32 cellular contexts compared by ENCODE assay signal in genomic region chr6:168828035-168828434, GRCh38.
"Had no signal": no experiment of that assay in that cellular context is flagged by ENCODE, and none has a peak within 500 bp of the region (broad histone marks: within the 10 kb centered on the region; RNA-seq: fewer than 3 reads in every experiment).

No MANE protein-coding gene starts in this region.

- H3K36me3 Mint-ChIP-seq: activated naive CD4-positive, alpha-beta T cell treated with anti-CD3 and anti-CD28 coated beads, Interleukin-2, amount 10 ng/mL, durations not matched to agents 7 days and 5 days; activated naive CD4-positive, alpha-beta T cell treated with anti-CD3 and anti-CD28 coated beads, Interleukin-2, amount 50 U/mL, for 72 hours; activated naive CD8-positive, alpha-beta T cell treated with anti-CD3 and anti-CD28 coated beads, Interleukin-2, amount 10 ng/mL, durations not matched to agents 7 days and 5 days; brain had no signal

- H3K36me3 ChIP-seq: ascending aorta, breast epithelium, cardiac muscle cell had no signal

- H3K4me1 Mint-ChIP-seq: activated CD4-positive, alpha-beta memory T cell treated with anti-CD3 and anti-CD28 coated beads, Interleukin-2, amount 10 ng/mL, durations not matched to agents 7 days and 5 days; activated CD4-positive, alpha-beta T cell treated with anti-CD3 and anti-CD28 coated beads, Interleukin-2, amount 10 ng/mL, durations not matched to agents 7 days and 5 days; activated naive CD4-positive, alpha-beta T cell treated with anti-CD3 and anti-CD28 coated beads, Interleukin-2, amount 10 ng/mL, durations not matched to agents 7 days and 5 days; activated naive CD8-positive, alpha-beta T cell treated with anti-CD3 and anti-CD28 coated beads, Interleukin-2, amount 10 ng/mL, durations not matched to agents 7 days and 5 days; T-helper 17 cell had no signal

- H3K27me3 Mint-ChIP-seq: activated CD4-positive, alpha-beta memory T cell treated with anti-CD3 and anti-CD28 coated beads, Interleukin-2, amount 10 ng/mL, durations not matched to agents 7 days and 5 days; activated CD4-positive, alpha-beta T cell treated with anti-CD3 and anti-CD28 coated beads, Interleukin-2, amount 10 ng/mL, durations not matched to agents 7 days and 5 days; activated naive CD4-positive, alpha-beta T cell treated with anti-CD3 and anti-CD28 coated beads, Interleukin-2, amount 10 ng/mL, durations not matched to agents 7 days and 5 days; activated T-cell treated with anti-CD3 and anti-CD28 coated beads, Interleukin-2, amount 50 U/mL, for 24 hours; dendritic cell treated with granulocyte-macrophage colony-stimulating factor and Interleukin-4, amounts not matched to agents 40 ng/mL and 50 ng/mL, for 4 days had no signal

- H3K27ac Mint-ChIP-seq: activated CD4-positive, alpha-beta memory T cell treated with anti-CD3 and anti-CD28 coated beads, Interleukin-2, amount 10 ng/mL, durations not matched to agents 7 days and 5 days; activated CD4-positive, alpha-beta T cell treated with anti-CD3 and anti-CD28 coated beads, Interleukin-2, amount 10 ng/mL, durations not matched to agents 7 days and 5 days; activated naive CD4-positive, alpha-beta T cell treated with anti-CD3 and anti-CD28 coated beads, Interleukin-2, amount 10 ng/mL, durations not matched to agents 7 days and 5 days; activated naive CD4-positive, alpha-beta T cell treated with anti-CD3 and anti-CD28 coated beads, Interleukin-2, amount 50 U/mL, for 72 hours; activated naive CD8-positive, alpha-beta T cell treated with anti-CD3 and anti-CD28 coated beads, Interleukin-2, amount 10 ng/mL, durations not matched to agents 7 days and 5 days; activated T-cell treated with anti-CD3 and anti-CD28 coated beads, Interleukin-2, amount 50 U/mL, for 24 hours; activated T-cell treated with anti-CD3 and anti-CD28 coated beads, Interleukin-2, amount 50 U/mL, for 72 hours; dendritic cell treated with granulocyte-macrophage colony-stimulating factor and Interleukin-4, amounts not matched to agents 40 ng/mL and 50 ng/mL, for 4 days; endodermal cell; T-helper 17 cell; T-helper 2 cell treated with Interferon-gamma antibody and Interleukin-4, amounts not matched to agents 5 μg/mL and 100 μg/mL, for 36 hours had no signal

- ATAC-seq: activated naive CD4-positive, alpha-beta T cell treated with anti-CD3 and anti-CD28 coated beads, Interleukin-2, amount 50 U/mL, for 72 hours; activated T-cell treated with anti-CD3 and anti-CD28 coated beads, Interleukin-2, amount 50 U/mL, for 72 hours; esophagus mucosa; T-helper 17 cell had no signal

- H3K27ac ChIP-seq: ascending aorta, breast epithelium, cardiac muscle cell, coronary artery, dorsolateral prefrontal cortex had no signal

- H3K9me3 Mint-ChIP-seq: activated CD4-positive, alpha-beta memory T cell treated with anti-CD3 and anti-CD28 coated beads, Interleukin-2, amount 10 ng/mL, durations not matched to agents 7 days and 5 days; activated CD4-positive, alpha-beta T cell treated with anti-CD3 and anti-CD28 coated beads, Interleukin-2, amount 10 ng/mL, durations not matched to agents 7 days and 5 days; activated naive CD4-positive, alpha-beta T cell treated with anti-CD3 and anti-CD28 coated beads, Interleukin-2, amount 50 U/mL, for 72 hours; activated naive CD8-positive, alpha-beta T cell treated with anti-CD3 and anti-CD28 coated beads, Interleukin-2, amount 10 ng/mL, durations not matched to agents 7 days and 5 days; activated T-cell treated with anti-CD3 and anti-CD28 coated beads, Interleukin-2, amount 50 U/mL, for 24 hours; brain; endodermal cell; T-helper 2 cell treated with Interferon-gamma antibody and Interleukin-4, amounts not matched to agents 5 μg/mL and 100 μg/mL, for 36 hours had no signal

- H3K9me3 ChIP-seq: ascending aorta, breast epithelium had no signal

- H3K4me3 ChIP-seq: ascending aorta, breast epithelium, cardiac muscle cell, coronary artery, dorsolateral prefrontal cortex had no signal

- H3K4me3 Mint-ChIP-seq: activated CD4-positive, alpha-beta memory T cell treated with anti-CD3 and anti-CD28 coated beads, Interleukin-2, amount 10 ng/mL, durations not matched to agents 7 days and 5 days; activated CD4-positive, alpha-beta T cell treated with anti-CD3 and anti-CD28 coated beads, Interleukin-2, amount 10 ng/mL, durations not matched to agents 7 days and 5 days; activated naive CD4-positive, alpha-beta T cell treated with anti-CD3 and anti-CD28 coated beads, Interleukin-2, amount 10 ng/mL, durations not matched to agents 7 days and 5 days; activated naive CD8-positive, alpha-beta T cell treated with anti-CD3 and anti-CD28 coated beads, Interleukin-2, amount 10 ng/mL, durations not matched to agents 7 days and 5 days; activated T-cell treated with anti-CD3 and anti-CD28 coated beads, Interleukin-2, amount 50 U/mL, for 24 hours; activated T-cell treated with anti-CD3 and anti-CD28 coated beads, Interleukin-2, amount 50 U/mL, for 72 hours; brain; dendritic cell treated with granulocyte-macrophage colony-stimulating factor and Interleukin-4, amounts not matched to agents 40 ng/mL and 50 ng/mL, for 4 days; endodermal cell; T-helper 17 cell; T-helper 2 cell treated with Interferon-gamma antibody and Interleukin-4, amounts not matched to agents 5 μg/mL and 100 μg/mL, for 36 hours had no signal

- H3K27me3 ChIP-seq: ascending aorta, breast epithelium, cardiac muscle cell, dorsolateral prefrontal cortex had no signal

- H3K4me1 ChIP-seq: ascending aorta, breast epithelium had no signal

- DNase-seq: activated CD4-positive, alpha-beta memory T cell treated with anti-CD3 and anti-CD28 coated beads, Interleukin-2, amount 10 ng/mL, durations not matched to agents 7 days and 5 days; activated CD4-positive, alpha-beta T cell treated with anti-CD3 and anti-CD28 coated beads for 1 hour; activated CD4-positive, alpha-beta T cell treated with anti-CD3 and anti-CD28 coated beads for 4 hours; activated CD4-positive, alpha-beta T cell treated with anti-CD3 and anti-CD28 coated beads, Interleukin-2, amount 10 ng/mL, durations not matched to agents 7 days and 5 days; activated CD4-positive, alpha-beta T cell treated with anti-CD3 and anti-CD28 coated beads, Interleukin-2, amount 50 U/mL, for 4 hours; activated CD8-positive, alpha-beta memory T cell treated with anti-CD3 and anti-CD28 coated beads, Interleukin-2, amount 50 U/mL, for 48 hours; activated gamma-delta T cell; activated naive CD4-positive, alpha-beta T cell; activated naive CD4-positive, alpha-beta T cell treated with anti-CD3 and anti-CD28 coated beads, Interleukin-2, amount 10 ng/mL, durations not matched to agents 7 days and 5 days; activated naive CD8-positive, alpha-beta T cell treated with anti-CD3 and anti-CD28 coated beads, Interleukin-2, amount 10 ng/mL, durations not matched to agents 7 days and 5 days; activated T-cell treated with anti-CD3 and anti-CD28 coated beads for 4 hours; activated T-cell treated with anti-CD3 and anti-CD28 coated beads, Interleukin-2, amount 50 U/mL, for 24 hours; activated T-cell treated with anti-CD3 and anti-CD28 coated beads, Interleukin-2, amount 50 U/mL, for 72 hours; central memory CD4-positive, alpha-beta T cell; cerebellar nuclear complex; dorsolateral prefrontal cortex; effector memory CD4-positive, alpha-beta T cell; endodermal cell; foreskin fibroblast; head of caudate nucleus; T-helper 1 cell; T-helper 17 cell; T1000 had no signal
